In genomic region chr14:105313381-105314286, GRCh38 we compare ENCODE assay signal across 1 cellular context.
TF ChIP-seq lines count a peak whose summit lies in the region.

No MANE protein-coding gene starts in this region.

TF ChIP-seq in HepG2, 621 proteins besides CTCF, POLR2A, EP300 and RAD21 (continued from another document):
- TF ChIP-seq, protein P1, sequence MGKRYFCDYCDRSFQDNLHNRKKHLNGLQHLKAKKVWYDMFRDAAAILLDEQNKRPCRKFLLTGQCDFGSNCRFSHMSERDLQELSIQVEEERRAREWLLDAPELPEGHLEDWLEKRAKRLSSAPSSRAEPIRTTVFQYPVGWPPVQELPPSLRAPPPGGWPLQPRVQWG (CRISPR knock-in tag; IDR thresholded peaks at IDR 0.05; ENCODE audit: borderline replicate concordance, low read depth) = no peak
- TF ChIP-seq ATF3 (CRISPR knock-in tag; IDR thresholded peaks at IDR 0.05) (no peak), AGO2 (optimal IDR thresholded peaks at IDR 0.05; ENCODE audit: low read depth, low read length) (peak; percentile 31), LBX2 (CRISPR knock-in tag; IDR thresholded peaks at IDR 0.05; ENCODE audit: borderline replicate concordance) (no peak), RXRB (CRISPR knock-in tag; IDR thresholded peaks at IDR 0.05; ENCODE audit: borderline replicate concordance) (peak; percentile 11; the same call in 1 of the 2 replicates), ZNF441 (CRISPR knock-in tag; IDR thresholded peaks at IDR 0.05; ENCODE audit: borderline replicate concordance) (no peak), TFDP1 (CRISPR knock-in tag; IDR thresholded peaks at IDR 0.05; ENCODE audit: borderline replicate concordance) (no peak), ZNF782 (CRISPR knock-in tag; IDR thresholded peaks at IDR 0.05; ENCODE audit: borderline replicate concordance) (0 out of 2 replicates have a peak, but pooled peaks have one; percentile 32), E2F5 (CRISPR knock-in tag; conservative IDR thresholded peaks at IDR 0.05) (no peak), ZNF644 (CRISPR knock-in tag; IDR thresholded peaks at IDR 0.05; ENCODE audit: low read depth) (no peak), BORCS8-MEF2B (CRISPR knock-in tag; IDR thresholded peaks at IDR 0.05) (no peak), SMYD3 (CRISPR knock-in tag; IDR thresholded peaks at IDR 0.05) (no peak), SP5 (CRISPR knock-in tag; IDR thresholded peaks at IDR 0.05; ENCODE audit: borderline replicate concordance, low read depth) (no peak), TBP (CRISPR knock-in tag; IDR thresholded peaks at IDR 0.05) (no peak), MED8 (CRISPR knock-in tag; IDR thresholded peaks at IDR 0.05; ENCODE audit: insufficient replicate concordance) (no peak), HNRNPL (IDR thresholded peaks at IDR 0.05; ENCODE audit: low read depth, low read length) (0 out of 2 replicates have a peak, but pooled peaks have one; percentile 2), ZFX (CRISPR knock-in tag; IDR thresholded peaks at IDR 0.05; ENCODE audit: low read depth) (peak; percentile 56), SPEN (CRISPR knock-in tag; IDR thresholded peaks at IDR 0.05; ENCODE audit: low read depth) (peak; percentile 53; the same call in 1 of the 2 replicates), ZNF430 (CRISPR knock-in tag; IDR thresholded peaks at IDR 0.05) (peak; percentile 33; the same call in 1 of the 2 replicates), ZIK1 (CRISPR knock-in tag; IDR thresholded peaks at IDR 0.05; ENCODE audit: borderline replicate concordance, low read depth) (peak; percentile 34; the same call in 1 of the 2 replicates), NR2F6 (IDR thresholded peaks at IDR 0.05) (no peak), NR2F6 (CRISPR knock-in tag; IDR thresholded peaks at IDR 0.05) (peak; percentile 14; the same call in 1 of the 2 replicates), ZNF598 (CRISPR knock-in tag; IDR thresholded peaks at IDR 0.05; ENCODE audit: borderline replicate concordance) (0 out of 2 replicates have a peak, but pooled peaks have one; percentile 24), RAD51 (IDR thresholded peaks at IDR 0.05; ENCODE audit: borderline replicate concordance) (no peak), ZNF777 (CRISPR knock-in tag; IDR thresholded peaks at IDR 0.05) (peak; percentile 35; the same call in 1 of the 2 replicates)
- TF ChIP-seq, protein P2, sequence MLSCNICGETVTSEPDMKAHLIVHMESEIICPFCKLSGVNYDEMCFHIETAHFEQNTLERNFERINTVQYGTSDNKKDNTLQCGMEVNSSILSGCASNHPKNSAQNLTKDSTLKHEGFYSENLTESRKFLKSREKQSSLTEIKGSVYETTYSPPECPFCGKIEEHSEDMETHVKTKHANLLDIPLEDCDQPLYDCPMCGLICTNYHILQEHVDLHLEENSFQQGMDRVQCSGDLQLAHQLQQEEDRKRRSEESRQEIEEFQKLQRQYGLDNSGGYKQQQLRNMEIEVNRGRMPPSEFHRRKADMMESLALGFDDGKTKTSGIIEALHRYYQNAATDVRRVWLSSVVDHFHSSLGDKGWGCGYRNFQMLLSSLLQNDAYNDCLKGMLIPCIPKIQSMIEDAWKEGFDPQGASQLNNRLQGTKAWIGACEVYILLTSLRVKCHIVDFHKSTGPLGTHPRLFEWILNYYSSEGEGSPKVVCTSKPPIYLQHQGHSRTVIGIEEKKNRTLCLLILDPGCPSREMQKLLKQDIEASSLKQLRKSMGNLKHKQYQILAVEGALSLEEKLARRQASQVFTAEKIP (CRISPR knock-in tag; IDR thresholded peaks at IDR 0.05; ENCODE audit: borderline replicate concordance) = no peak
- TF ChIP-seq, protein P3, sequence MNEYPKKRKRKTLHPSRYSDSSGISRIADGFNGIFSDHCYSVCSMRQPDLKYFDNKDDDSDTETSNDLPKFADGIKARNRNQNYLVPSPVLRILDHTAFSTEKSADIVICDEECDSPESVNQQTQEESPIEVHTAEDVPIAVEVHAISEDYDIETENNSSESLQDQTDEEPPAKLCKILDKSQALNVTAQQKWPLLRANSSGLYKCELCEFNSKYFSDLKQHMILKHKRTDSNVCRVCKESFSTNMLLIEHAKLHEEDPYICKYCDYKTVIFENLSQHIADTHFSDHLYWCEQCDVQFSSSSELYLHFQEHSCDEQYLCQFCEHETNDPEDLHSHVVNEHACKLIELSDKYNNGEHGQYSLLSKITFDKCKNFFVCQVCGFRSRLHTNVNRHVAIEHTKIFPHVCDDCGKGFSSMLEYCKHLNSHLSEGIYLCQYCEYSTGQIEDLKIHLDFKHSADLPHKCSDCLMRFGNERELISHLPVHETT (CRISPR knock-in tag; conservative IDR thresholded peaks at IDR 0.05) = no peak
- TF ChIP-seq, protein P4, sequence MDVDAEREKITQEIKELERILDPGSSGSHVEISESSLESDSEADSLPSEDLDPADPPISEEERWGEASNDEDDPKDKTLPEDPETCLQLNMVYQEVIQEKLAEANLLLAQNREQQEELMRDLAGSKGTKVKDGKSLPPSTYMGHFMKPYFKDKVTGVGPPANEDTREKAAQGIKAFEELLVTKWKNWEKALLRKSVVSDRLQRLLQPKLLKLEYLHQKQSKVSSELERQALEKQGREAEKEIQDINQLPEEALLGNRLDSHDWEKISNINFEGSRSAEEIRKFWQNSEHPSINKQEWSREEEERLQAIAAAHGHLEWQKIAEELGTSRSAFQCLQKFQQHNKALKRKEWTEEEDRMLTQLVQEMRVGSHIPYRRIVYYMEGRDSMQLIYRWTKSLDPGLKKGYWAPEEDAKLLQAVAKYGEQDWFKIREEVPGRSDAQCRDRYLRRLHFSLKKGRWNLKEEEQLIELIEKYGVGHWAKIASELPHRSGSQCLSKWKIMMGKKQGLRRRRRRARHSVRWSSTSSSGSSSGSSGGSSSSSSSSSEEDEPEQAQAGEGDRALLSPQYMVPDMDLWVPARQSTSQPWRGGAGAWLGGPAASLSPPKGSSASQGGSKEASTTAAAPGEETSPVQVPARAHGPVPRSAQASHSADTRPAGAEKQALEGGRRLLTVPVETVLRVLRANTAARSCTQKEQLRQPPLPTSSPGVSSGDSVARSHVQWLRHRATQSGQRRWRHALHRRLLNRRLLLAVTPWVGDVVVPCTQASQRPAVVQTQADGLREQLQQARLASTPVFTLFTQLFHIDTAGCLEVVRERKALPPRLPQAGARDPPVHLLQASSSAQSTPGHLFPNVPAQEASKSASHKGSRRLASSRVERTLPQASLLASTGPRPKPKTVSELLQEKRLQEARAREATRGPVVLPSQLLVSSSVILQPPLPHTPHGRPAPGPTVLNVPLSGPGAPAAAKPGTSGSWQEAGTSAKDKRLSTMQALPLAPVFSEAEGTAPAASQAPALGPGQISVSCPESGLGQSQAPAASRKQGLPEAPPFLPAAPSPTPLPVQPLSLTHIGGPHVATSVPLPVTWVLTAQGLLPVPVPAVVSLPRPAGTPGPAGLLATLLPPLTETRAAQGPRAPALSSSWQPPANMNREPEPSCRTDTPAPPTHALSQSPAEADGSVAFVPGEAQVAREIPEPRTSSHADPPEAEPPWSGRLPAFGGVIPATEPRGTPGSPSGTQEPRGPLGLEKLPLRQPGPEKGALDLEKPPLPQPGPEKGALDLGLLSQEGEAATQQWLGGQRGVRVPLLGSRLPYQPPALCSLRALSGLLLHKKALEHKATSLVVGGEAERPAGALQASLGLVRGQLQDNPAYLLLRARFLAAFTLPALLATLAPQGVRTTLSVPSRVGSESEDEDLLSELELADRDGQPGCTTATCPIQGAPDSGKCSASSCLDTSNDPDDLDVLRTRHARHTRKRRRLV (CRISPR knock-in tag; IDR thresholded peaks at IDR 0.05) = no peak
TF ChIP-seq in HepG2: peak in this region for 37.
